ENCODE assay signal across 18 cellular contexts in the genomic region with DNA sequence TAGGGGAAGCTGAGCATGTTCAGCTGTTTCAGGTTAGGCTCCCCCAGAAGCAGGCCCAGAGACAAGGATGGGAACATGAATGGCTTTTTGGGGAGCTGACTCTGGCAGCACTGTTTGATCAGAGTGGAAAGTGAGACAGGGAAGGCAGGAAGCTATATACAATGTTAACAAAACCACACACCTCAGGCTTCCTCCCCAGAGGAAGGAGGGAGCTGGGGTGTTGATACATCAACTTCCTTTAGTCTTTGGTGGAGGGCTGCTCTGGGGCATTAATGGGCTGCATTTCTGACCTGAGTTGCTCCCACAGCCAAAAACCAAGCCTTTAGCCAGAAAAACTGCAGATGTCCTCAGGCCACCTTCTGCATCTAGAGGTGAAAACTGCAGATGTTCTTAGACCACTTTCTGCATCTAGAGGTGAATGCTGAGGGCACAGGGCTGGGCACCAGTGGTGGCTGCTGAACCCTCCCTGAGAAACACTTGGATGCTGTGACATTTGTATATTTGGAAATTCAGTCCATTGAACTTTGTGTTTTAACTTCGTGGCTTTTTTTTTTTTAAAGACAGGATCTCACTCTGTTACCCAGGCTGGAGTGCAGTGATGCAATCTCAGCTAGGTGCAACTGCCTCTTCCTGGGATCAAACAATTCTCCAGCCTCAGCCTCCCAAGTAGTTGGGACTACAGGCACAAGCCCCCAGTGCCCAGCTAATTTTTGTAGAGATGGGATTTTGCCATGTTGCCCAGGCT. TPM values are rescaled to one million over a fixed set of nuclear protein-coding genes. Genes with fewer than 3 reads are reported as not detected.
DNase-seq lines count a peak whose midpoint lies in the region; ATAC-seq and TF ChIP-seq lines count a peak whose summit lies in the region.
"Had no signal": no experiment of that assay in that cellular context is flagged by ENCODE, and none has a peak within 500 bp of the region (broad histone marks: within the 10 kb centered on the region; RNA-seq: fewer than 3 reads in every experiment).

No MANE protein-coding gene starts in this region.

- in situ Hi-C loops in GM23248 (cut with MboI): no loop called here

- peaks cover 6% of the 10 kb centered on the region for H3K79me1 ChIP-seq in mesendoderm (ENCODE audit: low read length)

- peak overlapping the region; percentile 5 for H3K4ac ChIP-seq in mesendoderm (ENCODE audit: low read depth, low read length)

- peaks cover 2% of the 10 kb centered on the region; the same call in 1 of the 2 replicates for H3K79me2 ChIP-seq in SK-N-SH (ENCODE audit: insufficient read depth)
- peaks cover 2% of the 10 kb centered on the region for H3K79me2 ChIP-seq in mesendoderm (ENCODE audit: control insufficient read depth, insufficient read depth, low read length)
- H3K79me2 ChIP-seq in GM23248 (ENCODE audit: insufficient read depth): no peaks in the 10 kb centered on the region

- no peak overlapping the region for H3K23ac ChIP-seq in mesendoderm (ENCODE audit: low read length)

- TF ChIP-seq CTCF in SK-N-SH (IDR thresholded peaks at IDR 0.05) (no peak), tibial artery (IDR thresholded peaks at IDR 0.05) (no peak)

- no peak overlapping the region for H3K4me3 ChIP-seq in SK-N-SH (ENCODE audit: low read depth in 2 of 2, low read length in 1 of 2)
- no peak overlapping the region for H3K4me3 ChIP-seq in Jurkat, Clone E6-1 (ENCODE audit: low read length)
- no peak overlapping the region for H3K4me3 ChIP-seq in mesendoderm (ENCODE audit: low read length)
- H3K4me3 ChIP-seq in tibial artery: no peak overlapping the region
- no peak overlapping the region for H3K4me3 ChIP-seq in GM23248
- H3K4me3 ChIP-seq: skin epidermis had no signal

- peak overlapping the region; percentile 12 for H2BK5ac ChIP-seq in mesendoderm (ENCODE audit: low read length)

- POLR2A ChIA-PET in SK-N-SH (lab: Yijun Ruan, JAX): no interaction called here

- H3K4me2 ChIP-seq in SK-N-SH (no peak overlapping the region), mesendoderm (ENCODE audit: low read length) (no peak overlapping the region), GM23248 (ENCODE audit: unreplicated experiment) (no peak overlapping the region)

- no peak overlapping the region for H2BK15ac ChIP-seq in mesendoderm (replicated peaks; ENCODE audit: low read depth)

- TF ChIP-seq EP300 in SK-N-SH (IDR thresholded peaks at IDR 0.05; ENCODE audit: borderline replicate concordance in 1 of 2, low read depth in 1 of 2, low read length in 1 of 2): no peak

- no peak overlapping the region; a peak in 1 of 4 replicates for H3K27ac ChIP-seq in SK-N-SH (ENCODE audit: low read depth in 2 of 2, low read length in 1 of 2)
- H3K27ac ChIP-seq in cingulate gyrus (ENCODE audit: low read depth, low read length): peak overlapping the region; percentile 65
- H3K27ac ChIP-seq in mesendoderm (ENCODE audit: low read depth, low read length): peak overlapping the region; percentile 38
- H3K27ac ChIP-seq in tibial artery: no peak overlapping the region
- H3K27ac ChIP-seq in GM23248: no peak overlapping the region

- H4K5ac ChIP-seq in mesendoderm (ENCODE audit: low read length): no peak overlapping the region

- WGBS in SK-N-SH (ENCODE audit: low lambda C conversion rate): 44% methylated on average over 1 of the region's 1 CpG
- no CpG with 5 or more reads among the region's 1 CpG for WGBS in mesendoderm (ENCODE audit: extremely low coverage, insufficient coverage, low lambda C conversion rate)
- 19 to 37% methylated on average over 1 of the region's 1 CpG for WGBS in GM23248 (ENCODE audit: low coverage in 1 of 2, low lambda C conversion rate in 2 of 2, missing lambda C conversion rate in 2 of 2), 2 experiments

- no peak overlapping the region for H4K8ac ChIP-seq in mesendoderm (ENCODE audit: low read depth, low read length)

- no peak for DNase-seq in SK-N-SH
- DNase-seq in Jurkat, Clone E6-1 (ENCODE audit: low read depth, low spot score): peak; percentile 68
- no peak for DNase-seq in mesendoderm
- no peak for DNase-seq in NCI-H510A (lab: John Stamatoyannopoulos, UW)
- no peak for DNase-seq in tibial artery
- no peak for DNase-seq in GM23248
- DNase-seq: activated CD4-positive, alpha-beta T cell treated with anti-CD3 and anti-CD28 coated beads for 1 hour; anterior cingulate cortex; NCI-H1417 treated with DMSO at 0.1 percent for 48 hours; NCI-H226; stimulated activated naive CD4-positive, alpha-beta T cell; T-cell had no signal

- H4K20me1 ChIP-seq in SK-N-SH (ENCODE audit: insufficient read depth) (no peaks in the 10 kb centered on the region), GM23248 (ENCODE audit: insufficient read depth) (no peaks in the 10 kb centered on the region)

- peak overlapping the region; percentile 36 for H3K56ac ChIP-seq in mesendoderm (ENCODE audit: low read length)

- intact Hi-C loops in tibial artery (cut with DNase I; ENCODE audit: low total_unique reads): no loop called here

- H3K9me2 ChIP-seq in SK-N-SH: no peaks in the 10 kb centered on the region
- H3K9me2 ChIP-seq in GM23248 (ENCODE audit: insufficient read depth): no peaks in the 10 kb centered on the region

- no peak overlapping the region for H3K9ac ChIP-seq in SK-N-SH
- no peak overlapping the region for H3K9ac ChIP-seq in mesendoderm (ENCODE audit: low read length)
- H3K9ac ChIP-seq in GM23248: no peak overlapping the region

- H2AFZ ChIP-seq in SK-N-SH (ENCODE audit: low read depth): no peak overlapping the region
- no peak overlapping the region for H2AFZ ChIP-seq in GM23248

- H3F3A ChIP-seq in SK-N-SH (replicated peaks; ENCODE audit: insufficient read depth) (peaks cover 4% of the 10 kb centered on the region), GM23248 (ENCODE audit: insufficient read depth) (no peaks in the 10 kb centered on the region)

- H3K36me3 ChIP-seq in SK-N-SH (replicated peaks in 1 of 2; ENCODE audit: control insufficient read depth in 1 of 2, insufficient read depth in 2 of 2, low read length in 1 of 2) (no peaks in the 10 kb centered on the region), mesendoderm (ENCODE audit: control insufficient read depth, insufficient read depth, low read length) (no peaks in the 10 kb centered on the region), tibial artery (no peaks in the 10 kb centered on the region), GM23248 (ENCODE audit: low read depth) (no peaks in the 10 kb centered on the region)

- no peak for TF ChIP-seq RAD21 in SK-N-SH (IDR thresholded peaks at IDR 0.05; ENCODE audit: low read length)

- H3K4me1 ChIP-seq in SK-N-SH (ENCODE audit: control insufficient read depth in 1 of 2, insufficient read depth in 2 of 2, low read depth in 1 of 2, low read length in 1 of 2) (peaks cover 0 to 8% of the 10 kb centered on the region in 2 experiments; a peak in 2 of 4 replicates), mesendoderm (ENCODE audit: control insufficient read depth, low read depth, low read length) (peaks cover 6% of the 10 kb centered on the region), tibial artery (no peaks in the 10 kb centered on the region), GM23248 (ENCODE audit: insufficient read depth) (no peaks in the 10 kb centered on the region)

- no peak overlapping the region for H2AK5ac ChIP-seq in mesendoderm (ENCODE audit: low read length)

- no peaks in the 10 kb centered on the region for H3K9me3 ChIP-seq in SK-N-SH
- H3K9me3 ChIP-seq in tibial artery: no peaks in the 10 kb centered on the region
- H3K9me3 ChIP-seq in GM23248 (ENCODE audit: low read depth): no peaks in the 10 kb centered on the region

- CTCF ChIA-PET in SK-N-SH (lab: Yijun Ruan, JAX): interaction anchor here (0.8 to 1.2 kb wide), 2 partner anchors 13 to 27 kb away, joined by 4 read pairs; no protein-coding TSS in a partner anchor

- peak overlapping the region; percentile 62 for H3K18ac ChIP-seq in mesendoderm (ENCODE audit: low read length)

- H2BK120ac ChIP-seq in mesendoderm (ENCODE audit: low read depth, low read length): no peak overlapping the region

- peak; percentile 54 for ATAC-seq in SK-N-SH treated with all-trans-retinoic acid at 6 μM for 48 hours
- ATAC-seq: activated T-helper 17 cell treated with anti-CD3 and anti-CD28 coated beads, Interleukin-2, amount 50 U/mL, for 72 hours; T-cell had no signal

- H3K27me3 ChIP-seq in SK-N-SH (ENCODE audit: insufficient read depth): no peaks in the 10 kb centered on the region
- H3K27me3 ChIP-seq in mesendoderm (ENCODE audit: insufficient read depth, low read length, poor library complexity): no peaks in the 10 kb centered on the region
- no peaks in the 10 kb centered on the region for H3K27me3 ChIP-seq in tibial artery
- H3K27me3 ChIP-seq in GM23248 (replicated peaks; ENCODE audit: insufficient read depth): peaks cover 5% of the 10 kb centered on the region; the same call in 1 of the 2 replicates

TF ChIP-seq in SK-N-SH, 30 proteins besides CTCF, POLR2A, EP300 and RAD21 (continues in another document):
- TF ChIP-seq, protein P1, sequence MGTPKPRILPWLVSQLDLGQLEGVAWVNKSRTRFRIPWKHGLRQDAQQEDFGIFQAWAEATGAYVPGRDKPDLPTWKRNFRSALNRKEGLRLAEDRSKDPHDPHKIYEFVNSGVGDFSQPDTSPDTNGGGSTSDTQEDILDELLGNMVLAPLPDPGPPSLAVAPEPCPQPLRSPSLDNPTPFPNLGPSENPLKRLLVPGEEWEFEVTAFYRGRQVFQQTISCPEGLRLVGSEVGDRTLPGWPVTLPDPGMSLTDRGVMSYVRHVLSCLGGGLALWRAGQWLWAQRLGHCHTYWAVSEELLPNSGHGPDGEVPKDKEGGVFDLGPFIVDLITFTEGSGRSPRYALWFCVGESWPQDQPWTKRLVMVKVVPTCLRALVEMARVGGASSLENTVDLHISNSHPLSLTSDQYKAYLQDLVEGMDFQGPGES (IDR thresholded peaks at IDR 0.05; ENCODE audit: low read depth, low read length): no peak
- TF ChIP-seq JUND (IDR thresholded peaks at IDR 0.05) (no peak), CHD2 (IDR thresholded peaks at IDR 0.05; ENCODE audit: low read length, partially characterized antibody) (no peak)

RNA-seq across cellular contexts. Expression of gene KIAA1671, which starts 49.9 kb away (rescaled TPM):
- polyA plus RNA-seq in SK-N-SH (2012; rRNA removed): 7.0 and 7.4 TPM in 2 replicates
- polyA plus RNA-seq in SK-N-SH (2012; cell fraction: cytosol; rRNA removed): 5.4 and 6.5 TPM in 2 replicates
- polyA plus RNA-seq in SK-N-SH (2012; cell fraction: nucleus; rRNA removed): 7.3 and 11.2 TPM in 2 replicates
- 0.41 TPM for polyA plus RNA-seq in Jurkat, Clone E6-1 (2012; ENCODE audit: insufficient read depth, insufficient read length)
- 11.9 TPM for polyA plus RNA-seq in mesendoderm (2013, experiment 1 of 2)
- 12.3 TPM for polyA plus RNA-seq in mesendoderm (2013, experiment 2 of 2)
- 0.51 and 0.76 TPM in 2 replicates for total RNA-seq in GM23248 (2014; rRNA removed; shearing (Covaris generic))
- polyA plus RNA-seq in GM23248 (2016; fragmentation: Nextera tagmentation; extraction: Ambion mirVana): 0.25 and 0.39 TPM in 2 replicates
- total RNA-seq: OCI-LY7 had no signal

RNA-seq across cellular contexts. Expression of gene LHFPL7, which starts 55.9 kb away (rescaled TPM):
- polyA plus RNA-seq in SK-N-SH (2012; rRNA removed) (not detected in 2 replicates), GM23248 (2016; fragmentation: Nextera tagmentation; extraction: Ambion mirVana) (not detected in 2 replicates)
- polyA plus RNA-seq in SK-N-SH (2012; cell fraction: cytosol; rRNA removed): not detected in 2 replicates
- polyA plus RNA-seq in SK-N-SH (2012; cell fraction: nucleus; rRNA removed): not detected in 2 replicates
- polyA plus RNA-seq in Jurkat, Clone E6-1 (2012; ENCODE audit: insufficient read depth, insufficient read length): not detected
- not detected for polyA plus RNA-seq in mesendoderm (2013, experiment 1 of 2)
- not detected for polyA plus RNA-seq in mesendoderm (2013, experiment 2 of 2)
- total RNA-seq in GM23248 (2014; rRNA removed; shearing (Covaris generic)): not detected in 2 replicates
- total RNA-seq: activated T-helper 17 cell treated with anti-CD3 and anti-CD28 coated beads, Interleukin-2, amount 50 U/mL, for 72 hours; OCI-LY7; T-cell; ureter had no signal

Comparison
In these comparisons a context has a peak if more than half of its experiments do, and no peak if none do; other contexts are left out.
1. H3K27ac ChIP-seq: peak in cingulate gyrus (single experiment) and mesendoderm (single experiment); none in SK-N-SH (0 of 2), tibial artery (0 of 2) and GM23248 (single experiment).